Comparison of ENCODE assay signal across 9 cellular contexts in the genomic region with DNA sequence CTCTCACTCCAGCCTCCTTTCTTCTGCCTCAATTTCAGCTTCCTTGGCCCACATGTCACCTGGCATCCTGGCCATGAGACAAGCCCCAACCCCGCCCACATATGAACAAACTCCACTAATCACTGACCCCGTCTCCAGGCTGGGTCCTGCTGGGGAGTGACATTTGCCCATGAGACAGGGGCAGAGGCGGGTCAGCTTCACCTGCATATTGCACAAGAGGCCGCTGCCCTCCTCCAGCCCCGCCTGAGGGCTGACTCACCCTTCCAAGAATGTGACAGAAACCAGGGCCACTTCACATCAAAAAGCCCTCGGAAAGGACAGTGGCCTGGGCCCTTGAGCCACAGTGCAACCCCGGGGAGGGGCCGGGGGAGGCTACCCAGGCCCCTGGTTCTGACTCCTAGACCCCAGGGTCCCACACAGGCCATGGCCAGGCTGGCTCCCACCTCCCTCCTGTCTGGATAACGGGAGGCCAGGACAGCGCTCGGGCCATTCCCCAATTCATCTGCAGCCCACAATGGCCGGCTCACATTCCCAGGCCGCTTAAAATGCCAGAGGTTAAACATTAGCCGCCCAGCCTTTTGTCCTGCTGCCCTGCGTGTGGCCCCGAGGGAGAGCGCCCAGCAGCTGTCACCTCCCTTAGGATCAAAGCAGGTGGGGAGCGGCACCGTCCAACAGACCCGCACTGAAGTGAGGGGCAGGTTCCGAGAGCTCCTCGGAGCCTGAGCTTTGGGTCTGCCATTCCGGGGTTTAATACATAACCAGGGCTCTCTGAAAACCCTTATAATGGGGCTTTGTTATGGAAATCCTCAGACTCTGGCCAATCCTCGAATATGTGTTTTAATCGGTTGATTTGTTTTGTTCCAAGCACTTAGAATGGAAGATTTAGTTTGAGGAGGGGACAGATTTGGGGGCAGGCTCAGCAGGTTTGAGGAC. TPM values are rescaled to one million over a fixed set of nuclear protein-coding genes. Genes with fewer than 3 reads are reported as not detected.
DNase-seq lines count a peak whose midpoint lies in the region; ATAC-seq, FAIRE-seq and TF ChIP-seq lines count a peak whose summit lies in the region.
"Had no signal": no experiment of that assay in that cellular context is flagged by ENCODE, and none has a peak within 500 bp of the region (broad histone marks: within the 10 kb centered on the region; RNA-seq: fewer than 3 reads in every experiment).

No MANE protein-coding gene starts in this region.

- peaks cover 3% of the 10 kb centered on the region for H3K27me3 Mint-ChIP-seq in activated CD4-positive, alpha-beta T cell treated with anti-CD3 and anti-CD28 coated beads for 36 hours

- H3K4me1 ChIP-seq in adrenal gland (replicated peaks in 1 of 2) (peaks cover 6 to 13% of the 10 kb centered on the region in 2 donors), kidney (ENCODE audit: control insufficient read depth in 1 of 2, insufficient read depth in 1 of 2, low read depth in 1 of 2, low read length in 2 of 2) (peaks cover 51 to 57% of the 10 kb centered on the region in 2 donors), thyroid gland (peaks cover 43 to 46% of the 10 kb centered on the region in 2 donors), tibial artery (no peaks in the 10 kb centered on the region)

- 55 to 71% (median 59%) methylated on average over 13 to 25 of the region's 25 CpGs for WGBS in adrenal gland, 4 donors
- WGBS in thyroid gland, 2 donors: 68 to 75% methylated on average over 19 to 20 of the region's 25 CpGs

- peak overlapping the region in 1 of 2 donors; percentile 62 for H3K9ac ChIP-seq in kidney (ENCODE audit: low read length in 2 of 2)

- no peak for FAIRE-seq in kidney (lab: Jason Lieb, UNC)

- H3K9me3 Mint-ChIP-seq in activated CD4-positive, alpha-beta T cell treated with anti-CD3 and anti-CD28 coated beads for 36 hours (ENCODE audit: low read depth): peaks cover 10% of the 10 kb centered on the region

- intact Hi-C loops in adrenal gland (cut with DNase I): no loop called here
- intact Hi-C loops in kidney (cut with DNase I): no loop called here
- intact Hi-C loops in thyroid gland (cut with DNase I): loop anchor here (10.0 kb wide), 1 partner anchor 87 kb away; no protein-coding TSS in a partner anchor
- intact Hi-C loops in tibial artery (cut with DNase I; ENCODE audit: low total_unique reads): no loop called here
- intact Hi-C loops in activated CD4-positive, alpha-beta T cell treated with anti-CD3 and anti-CD28 coated beads for 36 hours (cut with DNase I, micrococcal nuclease): no loop called here

- CTCF ChIA-PET in activated CD4-positive, alpha-beta T cell treated with anti-CD3 and anti-CD28 coated beads for 36 hours (lab: Charles Lee): interaction anchor here (0.6 to 1.4 kb wide), 2 partner anchors 10 to 1789 kb away, joined by 3 to 5 read pairs; no protein-coding TSS in a partner anchor

- peaks cover 13% of the 10 kb centered on the region for H3K4me1 Mint-ChIP-seq in activated CD4-positive, alpha-beta T cell treated with anti-CD3 and anti-CD28 coated beads for 36 hours

- H3K4me3 Mint-ChIP-seq in activated CD4-positive, alpha-beta T cell treated with anti-CD3 and anti-CD28 coated beads for 36 hours: no peak overlapping the region

- H3K9me3 ChIP-seq in adrenal gland (replicated peaks in 1 of 3) (peaks cover 0 to 7% (median 0%) of the 10 kb centered on the region in 3 donors), kidney (ENCODE audit: control insufficient read depth in 1 of 2, low read length in 2 of 2) (peaks cover 0 to 6% of the 10 kb centered on the region in 2 donors), thyroid gland (no peaks in the 10 kb centered on the region), tibial artery (peaks cover 0 to 4% (median 3%) of the 10 kb centered on the region in 3 donors)

- H3K27me3 ChIP-seq in adrenal gland: no peaks in the 10 kb centered on the region
- H3K27me3 ChIP-seq in thyroid gland: no peaks in the 10 kb centered on the region
- H3K27me3 ChIP-seq in tibial artery: peaks cover 0 to 27% of the 10 kb centered on the region in 2 donors

- no peak for ATAC-seq in activated CD4-positive, alpha-beta T cell treated with anti-CD3 and anti-CD28 coated beads for 36 hours

- H3K36me3 Mint-ChIP-seq in activated CD4-positive, alpha-beta T cell treated with anti-CD3 and anti-CD28 coated beads for 36 hours (ENCODE audit: low read depth): peaks cover 1% of the 10 kb centered on the region

- no peaks in the 10 kb centered on the region for H3K36me3 ChIP-seq in adrenal gland (replicated peaks in 1 of 2)
- peaks cover 2 to 26% of the 10 kb centered on the region in 2 donors for H3K36me3 ChIP-seq in kidney (ENCODE audit: control insufficient read depth in 1 of 2, insufficient read depth in 2 of 2, low read length in 2 of 2)
- peaks cover 0 to 11% of the 10 kb centered on the region in 2 donors for H3K36me3 ChIP-seq in thyroid gland
- peaks cover 0 to 22% (median 0%) of the 10 kb centered on the region in 3 donors for H3K36me3 ChIP-seq in tibial artery

- H3K27ac ChIP-seq in adrenal gland (peak overlapping the region; percentile 52 to 94 (median 82)), kidney (ENCODE audit: low read depth in 2 of 2, low read length in 2 of 2) (peak overlapping the region; percentile 91 to 92), thyroid gland (peak overlapping the region; percentile 75 to 91 (median 76)), tibial artery (no peak overlapping the region)

- H3K27ac Mint-ChIP-seq in activated CD4-positive, alpha-beta T cell treated with anti-CD3 and anti-CD28 coated beads for 36 hours: no peak overlapping the region

- TF ChIP-seq POLR2A in adrenal gland (IDR thresholded peaks at IDR 0.05) (peak in 1 of 2 donors; percentile 19), thyroid gland (IDR thresholded peaks at IDR 0.05) (no peak)

- TF ChIP-seq CTCF in adrenal gland (IDR thresholded peaks at IDR 0.05) (no peak), kidney (IDR thresholded peaks at IDR 0.05; ENCODE audit: borderline replicate concordance, extremely low read depth, insufficient read depth) (no peak), thyroid gland (IDR thresholded peaks at IDR 0.05) (peak in 1 of 6 experiments; percentile 15), tibial artery (IDR thresholded peaks at IDR 0.05) (no peak)

- POLR2A ChIA-PET in activated CD4-positive, alpha-beta T cell treated with anti-CD3 and anti-CD28 coated beads for 36 hours (lab: Charles Lee): no interaction called here

- H3K4me3 ChIP-seq in adrenal gland: no peak overlapping the region
- H3K4me3 ChIP-seq in kidney (ENCODE audit: low read length in 2 of 2): no peak overlapping the region
- no peak overlapping the region for H3K4me3 ChIP-seq in thyroid gland (replicated peaks in 1 of 3)
- H3K4me3 ChIP-seq in tibial artery: no peak overlapping the region

- DNase-seq in HK-2 (ENCODE audit: unreplicated experiment) (peak; percentile 85), adrenal gland (peak; percentile 72 to 94 (median 93)), kidney (peak; percentile 93), thyroid gland (peak; percentile 92 to 93), tibial artery (no peak), SK-N-DZ (ENCODE audit: low spot score) (no peak), hypothalamus (lab: John Stamatoyannopoulos, UW) (no peak)
- DNase-seq in activated CD4-positive, alpha-beta T cell treated with anti-CD3 and anti-CD28 coated beads for 36 hours: no peak
- DNase-seq: GOT3 had no signal

RNA-seq across cellular contexts. Expression of gene TRMU, which starts 42.3 kb away (rescaled TPM):
- 10 to 100 TPM; 20.2 to 48.0 (median 34.3) TPM for total RNA-seq in adrenal gland
- 100 to 1,000 TPM in 1 of 3 donors, 10 to 100 TPM in 2; 26.6 to 107 (median 56.6) TPM for polyA plus RNA-seq in adrenal gland
- total RNA-seq in kidney: 40.5 TPM
- 41.1 TPM for polyA plus RNA-seq in kidney (ENCODE audit: insufficient read depth, low read depth, low replicate concordance)
- 100 to 1,000 TPM in 1 of 4 donors, 10 to 100 TPM in 3; 30.7 to 113 (median 49.0) TPM for total RNA-seq in thyroid gland
- 10 to 100 TPM; 61.4 to 75.3 TPM for total RNA-seq in activated CD4-positive, alpha-beta T cell treated with anti-CD3 and anti-CD28 coated beads for 36 hours
- 75.1 and 76.5 TPM in 2 replicates for polyA plus RNA-seq in SK-N-DZ (2014; cell fraction: cytosol; rRNA removed)
- polyA plus RNA-seq in SK-N-DZ (2014; cell fraction: nucleus; rRNA removed): 330 and 376 TPM in 2 replicates

Comparison
In these comparisons a context has a peak if more than half of its experiments do, and no peak if none do; other contexts are left out.
1. DNase-seq: peak in HK-2 (single experiment), adrenal gland (7 of 7), kidney (single experiment) and thyroid gland (2 of 2); none in tibial artery (0 of 2), activated CD4-positive, alpha-beta T cell treated with anti-CD3 and anti-CD28 coated beads for 36 hours (single experiment), SK-N-DZ (single experiment) and hypothalamus (0 of 51).
2. H3K27ac ChIP-seq: peak in adrenal gland (5 of 5), kidney (2 of 2) and thyroid gland (3 of 3); none in tibial artery (0 of 2).